ENCODE assay signal across 37 cellular contexts in genomic region chr13:45742985-45743384, GRCh38. TPM values are rescaled to one million over a fixed set of nuclear protein-coding genes. Genes with fewer than 3 reads are reported as not detected.
"Had no signal": no experiment of that assay in that cellular context is flagged by ENCODE, and none has a peak within 500 bp of the region (broad histone marks: within the 10 kb centered on the region; RNA-seq: fewer than 3 reads in every experiment).

No MANE protein-coding gene starts in this region.

- DNase-seq: activated B cell treated with CpG ODN at 0.5 μM for 24 hours; activated CD4-positive, alpha-beta memory T cell treated with anti-CD3 and anti-CD28 coated beads for 36 hours; activated CD4-positive, alpha-beta T cell treated with anti-CD3 and anti-CD28 coated beads for 4 hours; activated CD4-positive, alpha-beta T cell treated with anti-CD3 and anti-CD28 coated beads, Interleukin-2, amount 10 ng/mL, durations not matched to agents 24 days and 14 days; activated CD4-positive, alpha-beta T cell treated with anti-CD3 and anti-CD28 coated beads, Interleukin-2, amount 50 U/mL, for 1 hour; activated CD4-positive, alpha-beta T cell treated with anti-CD3 and anti-CD28 coated beads, Interleukin-2, amount 50 U/mL, for 4 hours; activated CD4-positive, CD25-positive, alpha-beta regulatory T cell treated with anti-CD3 and anti-CD28 coated beads, Interleukin-2, amount 50 U/mL, for 72 hours; activated CD8-positive, alpha-beta memory T cell treated with anti-CD3 and anti-CD28 coated beads, Interleukin-2, amount 50 U/mL, for 4 hours; activated CD8-positive, alpha-beta T cell treated with anti-CD3 and anti-CD28 coated beads for 36 hours; activated effector memory CD4-positive, alpha-beta T cell treated with anti-CD3 and anti-CD28 coated beads, Interleukin-2, amount 50 U/mL, for 16 hours; activated gamma-delta T cell treated with Interleukin-2 at 50 U/mL for 16 hours; activated naive CD4-positive, alpha-beta T cell; activated naive CD4-positive, alpha-beta T cell treated with anti-CD3 and anti-CD28 coated beads for 36 hours; activated naive CD4-positive, alpha-beta T cell treated with anti-CD3 and anti-CD28 coated beads, Interleukin-2, amount 50 U/mL, for 16 hours; activated naive CD8-positive, alpha-beta T cell treated with anti-CD3 and anti-CD28 coated beads for 36 hours; activated T-cell treated with anti-CD3 and anti-CD28 coated beads for 4 hours; activated T-cell treated with anti-CD3 and anti-CD28 coated beads, Interleukin-2, amount 50 U/mL, for 1 hour; activated T-cell treated with anti-CD3 and anti-CD28 coated beads, Interleukin-2, amount 50 U/mL, for 4 hours; activated T-cell treated with anti-CD3 and anti-CD28 coated beads, Interleukin-2, amount 50 U/mL, for 72 hours; adrenal gland; amniotic stem cell; aorta; body of pancreas; brain microvascular endothelial cell; central memory CD4-positive, alpha-beta T cell; T-helper 2 cell; T-helper 9 cell had no signal

- H3K36me3 ChIP-seq: adrenal gland, brain microvascular endothelial cell, breast epithelium had no signal

- H3K27me3 ChIP-seq: adrenal gland, body of pancreas, brain microvascular endothelial cell, breast epithelium had no signal

- H3K9me3 ChIP-seq: adrenal gland, body of pancreas, breast epithelium had no signal

- FAIRE-seq: astrocyte, TTC549 had no signal

- H3K27ac ChIP-seq: adrenal gland, body of pancreas, brain microvascular endothelial cell, breast epithelium, VCaP had no signal

- H3K4me1 ChIP-seq: adrenal gland, body of pancreas, breast epithelium had no signal

- ATAC-seq: activated CD8-positive, alpha-beta T cell treated with anti-CD3 and anti-CD28 coated beads for 36 hours; activated naive CD4-positive, alpha-beta T cell treated with anti-CD3 and anti-CD28 coated beads, Interleukin-2, amount 50 U/mL, for 72 hours; activated T-cell treated with anti-CD3 and anti-CD28 coated beads, Interleukin-2, amount 50 U/mL, for 4 hours; activated T-cell treated with anti-CD3 and anti-CD28 coated beads, Interleukin-2, amount 50 U/mL, for 72 hours; activated T-helper 17 cell treated with anti-CD3 and anti-CD28 coated beads, Interleukin-2, amount 50 U/mL, for 72 hours; body of pancreas had no signal

- H3K4me3 ChIP-seq: adrenal gland, body of pancreas, breast epithelium had no signal

RNA-seq across cellular contexts. Expression of gene CBY2, which starts 40.9 kb away (rescaled TPM):
- total RNA-seq: activated B cell treated with CpG ODN at 0.5 μM for 24 hours; activated CD4-positive, alpha-beta memory T cell treated with anti-CD3 and anti-CD28 coated beads for 36 hours; activated CD4-positive, alpha-beta T cell treated with anti-CD3 and anti-CD28 coated beads, Interleukin-2, amount 10 ng/mL, durations not matched to agents 24 days and 14 days; activated CD8-positive, alpha-beta memory T cell treated with anti-CD3 and anti-CD28 coated beads for 36 hours; activated CD8-positive, alpha-beta T cell treated with anti-CD3 and anti-CD28 coated beads for 36 hours; activated naive CD4-positive, alpha-beta T cell treated with anti-CD3 and anti-CD28 coated beads for 36 hours; activated naive CD4-positive, alpha-beta T cell treated with anti-CD3 and anti-CD28 coated beads, Interleukin-2, amount 50 U/mL, for 72 hours; activated naive CD8-positive, alpha-beta T cell treated with anti-CD3 and anti-CD28 coated beads for 36 hours; activated T-cell treated with anti-CD3 and anti-CD28 coated beads, Interleukin-2, amount 50 U/mL, for 4 hours; activated T-helper 1 cell treated with anti-CD3 and anti-CD28 coated beads, Interleukin-12 subunit alpha, Interleukin-12 subunit beta, Interleukin-2, Interleukin-4 antibody, amounts not matched to agents 30 ng/mL and 10 ng/mL and 1 ng/mL, durations not matched to agents 14 hours and 24 hours and 36 hours; activated T-helper 17 cell treated with anti-CD3 and anti-CD28 coated beads, Interleukin-2, amount 50 U/mL, for 72 hours; adrenal gland; aorta; astrocyte; body of pancreas; breast epithelium; cardiac septum; cerebellum had no signal
- polyA plus RNA-seq: adrenal gland, aorta had no signal
